ENCODE assay signal across 1 cellular context in genomic region chr1:43044572-43045361, GRCh38.
TF ChIP-seq lines count a peak whose summit lies in the region.

No MANE protein-coding gene starts in this region.

TF ChIP-seq in K562, 482 proteins besides CTCF, POLR2A, EP300 and RAD21 (continued from another document and continues in another):
- TF ChIP-seq CUX1 (CRISPR knock-in tag; IDR thresholded peaks at IDR 0.05) (no peak), SIN3A (IDR thresholded peaks at IDR 0.05; ENCODE audit: borderline replicate concordance in 2 of 2, control insufficient read depth in 1 of 2, low read depth in 2 of 2, low read length in 2 of 2) (no peak), MLX (CRISPR knock-in tag; conservative IDR thresholded peaks at IDR 0.05) (no peak), EWSR1 (IDR thresholded peaks at IDR 0.05; ENCODE audit: borderline replicate concordance, low read depth, partially characterized antibody) (no peak), POLR2AphosphoS5 (IDR thresholded peaks at IDR 0.05; ENCODE audit: control insufficient read depth, insufficient read depth, low read depth, low read length) (peak; percentile 60; the same call in 1 of the 2 replicates), DACH1 (IDR thresholded peaks at IDR 0.05; ENCODE audit: partially characterized antibody) (no peak), ZNF707 (CRISPR knock-in tag; conservative IDR thresholded peaks at IDR 0.05) (no peak), MYC (IDR thresholded peaks at IDR 0.05; ENCODE audit: low read depth, low read length) (peak; percentile 9; the same call in 1 of the 2 replicates), MYC (CRISPR knock-in tag; IDR thresholded peaks at IDR 0.05; ENCODE audit: borderline replicate concordance, low read depth) (no peak), TEAD1 (CRISPR knock-in tag; IDR thresholded peaks at IDR 0.05) (no peak), ZNF644 (tag; IDR thresholded peaks at IDR 0.05; ENCODE audit: low read depth) (no peak), ZNF431 (CRISPR knock-in tag; IDR thresholded peaks at IDR 0.05) (no peak), DPF2 (IDR thresholded peaks at IDR 0.05) (peak; percentile 83), ZNF77 (CRISPR knock-in tag; IDR thresholded peaks at IDR 0.05) (no peak), SMARCA5 (IDR thresholded peaks at IDR 0.05) (no peak), CREM (IDR thresholded peaks at IDR 0.05; ENCODE audit: low read depth) (peak; percentile 95), ZC3H11A (IDR thresholded peaks at IDR 0.05; ENCODE audit: low read depth, low read length) (no peak), BCLAF1 (IDR thresholded peaks at IDR 0.05; ENCODE audit: borderline replicate concordance in 1 of 2, control insufficient read depth in 1 of 2, low read depth in 2 of 2, low read length in 1 of 2) (no peak), NCOR1 (IDR thresholded peaks at IDR 0.05) (peak; percentile 77), MNT (conservative IDR thresholded peaks at IDR 0.05) (peak in 1 of 2 experiments; percentile 49; a peak in 2 of 4 replicates), PRDM10 (IDR thresholded peaks at IDR 0.05; ENCODE audit: partially characterized antibody) (peak; percentile 8), USF1 (CRISPR knock-in tag; IDR thresholded peaks at IDR 0.05) (no peak), ZNF324 (CRISPR knock-in tag; IDR thresholded peaks at IDR 0.05) (no peak), ZNF133 (CRISPR knock-in tag; IDR thresholded peaks at IDR 0.05) (no peak), HBP1 (CRISPR knock-in tag; IDR thresholded peaks at IDR 0.05) (no peak), FOS (IDR thresholded peaks at IDR 0.05; ENCODE audit: extremely low read depth, insufficient read length) (no peak), CCAR2 (IDR thresholded peaks at IDR 0.05; ENCODE audit: low read depth, low read length) (no peak), TRIM24 (IDR thresholded peaks at IDR 0.05) (peak; percentile 54 to 80; a peak in 3 of 4 replicates), GMEB1 (CRISPR knock-in tag; IDR thresholded peaks at IDR 0.05) (no peak), ZNF121 (CRISPR knock-in tag; conservative IDR thresholded peaks at IDR 0.05) (no peak), RBBP5 (IDR thresholded peaks at IDR 0.05; ENCODE audit: borderline replicate concordance, insufficient read depth, low read length, poor library complexity, severe bottlenecking) (peak; percentile 44), ATF1 (CRISPR knock-in tag; IDR thresholded peaks at IDR 0.05) (no peak; the same call in 1 of the 2 replicates), ATF1 (tag; IDR thresholded peaks at IDR 0.05) (peak; percentile 96), BMI1 (IDR thresholded peaks at IDR 0.05; ENCODE audit: low read length) (no peak), ZC3H4 (CRISPR knock-in tag; IDR thresholded peaks at IDR 0.05; ENCODE audit: borderline replicate concordance) (no peak), FOXJ3 (CRISPR knock-in tag; IDR thresholded peaks at IDR 0.05) (no peak), OTX1 (CRISPR knock-in tag; IDR thresholded peaks at IDR 0.05) (no peak), ELF1 (tag; IDR thresholded peaks at IDR 0.05) (no peak), SREBF2 (CRISPR knock-in tag; IDR thresholded peaks at IDR 0.05) (no peak), SRSF3 (IDR thresholded peaks at IDR 0.05; ENCODE audit: insufficient read depth, low read length) (no peak), SAFB (IDR thresholded peaks at IDR 0.05; ENCODE audit: borderline replicate concordance, low read depth, low read length) (no peak), SMAD4 (CRISPR knock-in tag; conservative IDR thresholded peaks at IDR 0.05) (peak; percentile 37; the same call in 1 of the 2 replicates), NONO (IDR thresholded peaks at IDR 0.05; ENCODE audit: low read depth in 2 of 2, low read length in 1 of 2) (0 out of 4 replicates have a peak, but pooled peaks of 1 of the 2 experiments have one; percentile 8), TAF9B (IDR thresholded peaks at IDR 0.05; ENCODE audit: partially characterized antibody) (no peak), WHSC1 (IDR thresholded peaks at IDR 0.05; ENCODE audit: low read length) (no peak), MYBL2 (IDR thresholded peaks at IDR 0.05; ENCODE audit: low read depth) (no peak), MYBL2 (CRISPR knock-in tag; IDR thresholded peaks at IDR 0.05; ENCODE audit: borderline replicate concordance) (no peak), ZNF436 (CRISPR knock-in tag; IDR thresholded peaks at IDR 0.05) (no peak), ZNF717 (CRISPR knock-in tag; IDR thresholded peaks at IDR 0.05) (no peak), USF2 (CRISPR knock-in tag; IDR thresholded peaks at IDR 0.05) (no peak)
